22 cellular contexts compared by ENCODE assay signal in genomic region chr10:61609609-61610166, GRCh38. TPM values are rescaled to one million over a fixed set of nuclear protein-coding genes. Genes with fewer than 3 reads are reported as not detected.
"Had no signal": no experiment of that assay in that cellular context is flagged by ENCODE, and none has a peak within 500 bp of the region (broad histone marks: within the 10 kb centered on the region; RNA-seq: fewer than 3 reads in every experiment).

No MANE protein-coding gene starts in this region.

- ATAC-seq: naive thymus-derived CD4-positive, alpha-beta T cell had no signal

- DNase-seq: colonic mucosa; effector CD4-positive, alpha-beta T cell; endodermal cell; foreskin melanocyte; head of caudate nucleus; hippocampal formation; kidney glomerular epithelial cell; mesendoderm; naive thymus-derived CD4-positive, alpha-beta T cell; nephron progenitor cell; posterior cingulate gyrus; small intestine; stimulated activated CD4-positive, alpha-beta T cell treated with anti-CD3 and anti-CD28 coated beads, Interleukin-12 subunit alpha, Interleukin-12 subunit beta, amount 100 ng/mL, for 4 hours; stimulated activated naive CD4-positive, alpha-beta T cell; stomach; substantia nigra; transverse colon had no signal

- H3K4me1 ChIP-seq: colonic mucosa, right atrium auricular region had no signal

- H3K27me3 ChIP-seq: colonic mucosa, right atrium auricular region, stomach, transverse colon had no signal

- H3K27ac ChIP-seq: colonic mucosa, right atrium auricular region, stomach, thoracic aorta, transverse colon had no signal

- H3K36me3 Mint-ChIP-seq: naive thymus-derived CD4-positive, alpha-beta T cell had no signal

- H3K9me3 Mint-ChIP-seq: endodermal cell, nephron progenitor cell had no signal

- H3K36me3 ChIP-seq: colonic mucosa, right atrium auricular region, stomach, thoracic aorta, transverse colon had no signal

- H3K27ac Mint-ChIP-seq: endodermal cell; naive thymus-derived CD4-positive, alpha-beta T cell; nephron progenitor cell had no signal

- FAIRE-seq: small intestine had no signal

- H3K4me1 Mint-ChIP-seq: naive thymus-derived CD4-positive, alpha-beta T cell had no signal

- H3K9me3 ChIP-seq: colonic mucosa, right atrium auricular region, stomach, thoracic aorta, transverse colon had no signal

- H3K4me3 ChIP-seq: colonic mucosa, right atrium auricular region, stomach, thoracic aorta, transverse colon had no signal

- H3K4me3 Mint-ChIP-seq: endodermal cell; naive thymus-derived CD4-positive, alpha-beta T cell; nephron progenitor cell had no signal

RNA-seq across cellular contexts. Expression of gene CABCOCO1, which starts 53.0 kb away (rescaled TPM):
- total RNA-seq: colonic mucosa; dermis microvascular lymphatic vessel endothelial cell; lung microvascular endothelial cell; mononuclear cell; naive thymus-derived CD4-positive, alpha-beta T cell; transverse colon had no signal
- polyA plus RNA-seq: naive thymus-derived CD4-positive, alpha-beta T cell had no signal
